8 cellular contexts compared by ENCODE assay signal in the genomic region with DNA sequence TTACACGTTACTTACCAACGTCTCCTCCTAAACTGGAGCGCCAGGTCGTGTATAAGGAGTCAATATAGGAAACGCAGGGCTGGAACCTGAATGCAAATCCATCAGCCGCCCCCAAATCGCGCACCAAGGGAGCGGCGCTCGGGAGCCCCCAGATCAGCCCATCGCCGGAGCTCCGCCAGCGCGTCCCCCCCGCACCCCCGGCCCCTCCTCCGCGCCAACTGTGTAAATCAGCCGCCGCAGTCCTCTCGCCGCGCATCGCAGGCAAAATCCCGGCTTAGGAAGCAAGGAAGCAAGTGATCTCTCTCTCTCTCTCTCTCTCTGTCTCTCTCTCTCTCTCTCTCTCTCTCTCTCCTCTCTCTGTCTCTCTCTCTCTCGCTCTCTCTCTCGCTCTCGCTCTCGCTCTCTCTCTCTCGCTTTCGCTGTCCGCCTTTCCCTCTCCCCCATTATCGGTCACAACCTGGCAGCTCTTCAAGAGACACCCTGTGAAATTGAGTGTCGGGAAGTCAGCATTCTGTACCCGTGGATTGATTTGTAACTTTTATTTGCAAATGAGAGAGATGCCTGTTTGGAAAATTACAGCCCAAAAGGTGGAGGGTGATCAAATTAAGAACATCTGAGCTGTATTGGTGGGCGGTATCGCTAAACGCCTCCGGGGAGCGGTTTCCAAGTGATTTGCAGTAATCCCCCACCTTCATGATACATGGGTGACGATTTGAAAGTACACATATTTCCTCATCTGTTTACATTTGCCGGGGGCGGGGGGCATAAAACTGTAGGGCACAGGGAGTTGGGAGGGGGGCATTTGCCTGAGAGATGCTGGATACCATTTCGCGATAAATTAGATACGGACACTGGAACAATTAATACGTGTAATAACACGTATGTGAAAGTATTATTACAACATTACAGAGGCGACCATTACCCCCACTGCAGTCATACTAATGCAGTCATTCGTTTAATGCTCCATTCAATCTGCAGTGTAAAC. TPM values are rescaled to one million over a fixed set of nuclear protein-coding genes. Genes with fewer than 3 reads are reported as not detected.
DNase-seq lines count a peak whose midpoint lies in the region; ATAC-seq, FAIRE-seq and TF ChIP-seq lines count a peak whose summit lies in the region.

No MANE protein-coding gene starts in this region.

- H2BK120ac ChIP-seq in IMR-90 (ENCODE audit: low read depth, low read length) (no peak overlapping the region), mesendoderm (ENCODE audit: low read depth, low read length) (no peak overlapping the region)

- H3K14ac ChIP-seq in IMR-90 (replicated peaks; ENCODE audit: low read depth, low read length) = no peak overlapping the region

- dilution Hi-C loops in IMR-90 (cut with HindIII; ENCODE audit: low sequenced_read_pairs, unreplicated experiment) = no loop called here

- H3K9me3 ChIP-seq in IMR-90 (ENCODE audit: control insufficient read depth, insufficient read depth, low read length) = peaks cover 3% of the 10 kb centered on the region

- no peak for TF ChIP-seq POLR2A in IMR-90 (IDR thresholded peaks at IDR 0.05; ENCODE audit: low read depth, low read length)

- H2BK15ac ChIP-seq in IMR-90 (ENCODE audit: low read depth, low read length) (no peak overlapping the region), mesendoderm (replicated peaks; ENCODE audit: low read depth) (no peak overlapping the region)

- H3K36me3 ChIP-seq in IMR-90 (ENCODE audit: control insufficient read depth, insufficient read depth, low read length) (no peaks in the 10 kb centered on the region), mesendoderm (ENCODE audit: control insufficient read depth, insufficient read depth, low read length) (no peaks in the 10 kb centered on the region)

- H4K20me1 ChIP-seq in IMR-90 (ENCODE audit: insufficient read depth, low read length) = no peaks in the 10 kb centered on the region

- H3K79me1 ChIP-seq in IMR-90 (ENCODE audit: low read depth in 1 of 2, low read length in 2 of 2) = no peaks in the 10 kb centered on the region
- no peaks in the 10 kb centered on the region for H3K79me1 ChIP-seq in mesendoderm (ENCODE audit: low read length)

- CTCF ChIA-PET in IMR-90 (lab: Yijun Ruan, JAX) = no interaction called here

- H2AFZ ChIP-seq in IMR-90 (replicated peaks; ENCODE audit: low read length, poor library complexity) = peak overlapping the region; percentile 23

- H3K27me3 ChIP-seq in IMR-90 (ENCODE audit: control insufficient read depth, insufficient read depth, low read length) (peaks cover 34% of the 10 kb centered on the region), mesendoderm (ENCODE audit: insufficient read depth, low read length, poor library complexity) (peaks cover 11% of the 10 kb centered on the region)

- no peak overlapping the region for H3K4me3 ChIP-seq in IMR-90 (ENCODE audit: insufficient read depth, low read depth, low read length)
- peak overlapping the region; percentile 28 for H3K4me3 ChIP-seq in mesendoderm (ENCODE audit: low read length)

- TF ChIP-seq CTCF in IMR-90 (conservative IDR thresholded peaks at IDR 0.05; ENCODE audit: low read depth, low read length) = no peak

- H4K8ac ChIP-seq in IMR-90 (ENCODE audit: low read depth in 2 of 2, low read length in 2 of 2) (no peak overlapping the region), mesendoderm (ENCODE audit: low read depth, low read length) (no peak overlapping the region)

- no peak for FAIRE-seq in urothelium cell line (lab: Jason Lieb, UNC)

- TF ChIP-seq RAD21 in IMR-90 (IDR thresholded peaks at IDR 0.05; ENCODE audit: low read length) = no peak

- no TSS peak for BruUV-seq in IMR-90 (replicated peaks; lab: Mats Ljungman, UMichigan)

- H2AK9ac ChIP-seq in IMR-90 (replicated peaks; ENCODE audit: low read depth, low read length, poor library complexity) = no peak overlapping the region

- H2BK20ac ChIP-seq in IMR-90 (ENCODE audit: low read depth, low read length) = no peak overlapping the region

- H3K18ac ChIP-seq in IMR-90 (ENCODE audit: low read depth, low read length) (no peak overlapping the region), mesendoderm (ENCODE audit: low read length) (no peak overlapping the region)

- POLR2A ChIA-PET in IMR-90 (lab: Charles Lee; ENCODE audit: unreplicated experiment) = no interaction called here

- H3K27ac ChIP-seq in IMR-90 (ENCODE audit: insufficient read depth, low read length) (no peak overlapping the region), caudate nucleus (ENCODE audit: low read depth, low read length) (peak overlapping the region; percentile 85), mesendoderm (ENCODE audit: low read depth, low read length) (no peak overlapping the region)

- peak overlapping the region; percentile 64; the same call in 1 of the 2 replicates for H3K4me2 ChIP-seq in IMR-90 (ENCODE audit: low read depth, low read length)
- H3K4me2 ChIP-seq in mesendoderm (ENCODE audit: low read length) = peak overlapping the region; percentile 57

- H3K79me2 ChIP-seq in mesendoderm (ENCODE audit: control insufficient read depth, insufficient read depth, low read length) = no peaks in the 10 kb centered on the region

- no peak overlapping the region for H3K56ac ChIP-seq in IMR-90 (ENCODE audit: extremely low read depth, insufficient read depth, low read length)
- peak overlapping the region; percentile 45 for H3K56ac ChIP-seq in mesendoderm (ENCODE audit: low read length)

- H3K4ac ChIP-seq in IMR-90 (ENCODE audit: low read depth, low read length) (no peak overlapping the region), mesendoderm (ENCODE audit: low read depth, low read length) (no peak overlapping the region)

- H3K9ac ChIP-seq in IMR-90 (ENCODE audit: low read depth, low read length) (no peak overlapping the region), mesendoderm (ENCODE audit: low read length) (peak overlapping the region; percentile 19)

- no peak overlapping the region for H4K5ac ChIP-seq in IMR-90 (ENCODE audit: low read depth, low read length)
- H4K5ac ChIP-seq in mesendoderm (ENCODE audit: low read length) = no peak overlapping the region

- H3K4me1 ChIP-seq in IMR-90 (ENCODE audit: control insufficient read depth, insufficient read depth, low read length) = no peaks in the 10 kb centered on the region
- no peaks in the 10 kb centered on the region for H3K4me1 ChIP-seq in mesendoderm (ENCODE audit: control insufficient read depth, low read depth, low read length)

- H2AK5ac ChIP-seq in IMR-90 (ENCODE audit: low read depth, low read length) = no peak overlapping the region
- no peak overlapping the region for H2AK5ac ChIP-seq in mesendoderm (ENCODE audit: low read length)

- ATAC-seq in IMR-90 (ENCODE audit: low read depth) = no peak
- ATAC-seq in activated CD4-positive, CD25-positive, alpha-beta regulatory T cell treated with anti-CD3 and anti-CD28 coated beads, Interleukin-2, amount 50 U/mL, for 24 hours = no peak
- no peak for ATAC-seq in HG03439 (IDR thresholded peaks at IDR 0.05; ENCODE audit: unreplicated experiment)

- in situ Hi-C loops in ACHN (cut with HindIII; ENCODE audit: low pct_ligation_motif_present, low pct_unique_long_range_greater_than_20kb, low sequenced_read_pairs) = no loop called here
- in situ Hi-C loops in IMR-90 (cut with MboI; ENCODE audit: low sequenced_read_pairs) = no loop called here

- no peaks in the 10 kb centered on the region for H3K9me1 ChIP-seq in IMR-90 (ENCODE audit: insufficient read depth, low read length)

- H4K91ac ChIP-seq in IMR-90 (ENCODE audit: insufficient read depth, low read depth, low read length) = no peak overlapping the region

- H3K23ac ChIP-seq in IMR-90 (ENCODE audit: low read depth, low read length) (no peak overlapping the region), mesendoderm (ENCODE audit: low read length) (no peak overlapping the region)

- intact Hi-C loops in IMR-90 (cut with micrococcal nuclease) = no loop called here

- WGBS in IMR-90 (ENCODE audit: extremely low coverage in 2 of 2, insufficient read length in 1 of 2), 2 experiments = no CpG with 5 or more reads among the region's 52 CpGs
- no CpG with 5 or more reads among the region's 52 CpGs for WGBS in mesendoderm (ENCODE audit: extremely low coverage, insufficient coverage, low lambda C conversion rate)

- no peak overlapping the region for H2BK5ac ChIP-seq in IMR-90 (ENCODE audit: low read depth, low read length, poor library complexity, severe bottlenecking)
- no peak overlapping the region for H2BK5ac ChIP-seq in mesendoderm (ENCODE audit: low read length)

- peak; percentile 12 for DNase-seq in ACHN
- DNase-seq in IMR-90 = no peak
- DNase-seq in caudate nucleus (lab: John Stamatoyannopoulos, UW) = peak in 19 of 61 donors; percentile 24 to 71 (median 50)
- peak; percentile 25 for DNase-seq in mesendoderm
- DNase-seq in urothelium cell line (ENCODE audit: low spot score) = peak; percentile 16
- DNase-seq in GDM1 (lab: John Stamatoyannopoulos, UW) = no peak

TF ChIP-seq in IMR-90, 13 proteins besides CTCF, POLR2A, EP300 and RAD21 (continues in another document):
- TF ChIP-seq MAZ (IDR thresholded peaks at IDR 0.05; ENCODE audit: borderline replicate concordance, low read depth, low read length) (no peak), NFE2L2 (IDR thresholded peaks at IDR 0.05; ENCODE audit: low read depth, low read length) (no peak), CHD1 (IDR thresholded peaks at IDR 0.05; ENCODE audit: low read depth, low read length) (no peak), RCOR1 (IDR thresholded peaks at IDR 0.05; ENCODE audit: insufficient replicate concordance, low read length) (no peak), CEBPB (IDR thresholded peaks at IDR 0.05; ENCODE audit: low read depth, low read length) (no peak), MAFK (IDR thresholded peaks at IDR 0.05; ENCODE audit: low read depth, low read length) (no peak), RFX5 (IDR thresholded peaks at IDR 0.05; ENCODE audit: low read depth, low read length) (no peak), SMC3 (IDR thresholded peaks at IDR 0.05; ENCODE audit: low read depth, low read length) (no peak), MXI1 (IDR thresholded peaks at IDR 0.05; ENCODE audit: borderline replicate concordance, low read depth, low read length) (no peak)
- TF ChIP-seq, protein P1, sequence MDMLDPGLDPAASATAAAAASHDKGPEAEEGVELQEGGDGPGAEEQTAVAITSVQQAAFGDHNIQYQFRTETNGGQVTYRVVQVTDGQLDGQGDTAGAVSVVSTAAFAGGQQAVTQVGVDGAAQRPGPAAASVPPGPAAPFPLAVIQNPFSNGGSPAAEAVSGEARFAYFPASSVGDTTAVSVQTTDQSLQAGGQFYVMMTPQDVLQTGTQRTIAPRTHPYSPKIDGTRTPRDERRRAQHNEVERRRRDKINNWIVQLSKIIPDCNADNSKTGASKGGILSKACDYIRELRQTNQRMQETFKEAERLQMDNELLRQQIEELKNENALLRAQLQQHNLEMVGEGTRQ (IDR thresholded peaks at IDR 0.05; ENCODE audit: low read depth, low read length) = no peak

RNA-seq across cellular contexts. Expression of a gene that starts 0.7 kb away (rescaled TPM):
- not detected in 2 replicates for total RNA-seq in IMR-90 (2012; rRNA removed)
- polyA plus RNA-seq in IMR-90 (2012; rRNA removed) = not detected in 2 replicates
- polyA plus RNA-seq in IMR-90 (2012; cell fraction: cytosol; rRNA removed) = not detected in 2 replicates
- not detected in 2 replicates for polyA plus RNA-seq in IMR-90 (2012; cell fraction: nucleus; rRNA removed; ENCODE audit: low replicate concordance)
- polyA plus RNA-seq in mesendoderm (2013, experiment 1 of 2) = 0.31 TPM
- 0.32 TPM for polyA plus RNA-seq in mesendoderm (2013, experiment 2 of 2)

Comparison
In these comparisons a context has a peak if more than half of its experiments do, and no peak if none do; other contexts are left out.
1. DNase-seq: peak in ACHN (single experiment), mesendoderm (single experiment) and urothelium cell line (single experiment); none in IMR-90 (single experiment) and GDM1 (single experiment).